In genomic region chr2:138215958-138216357, GRCh38 we compare ENCODE assay signal across 7 cellular contexts.
"Had no signal": no experiment of that assay in that cellular context is flagged by ENCODE, and none has a peak within 500 bp of the region (broad histone marks: within the 10 kb centered on the region; RNA-seq: fewer than 3 reads in every experiment).

No MANE protein-coding gene starts in this region.

- H2AFZ ChIP-seq: GM23248 had no signal

- DNase-seq: GM23248, H9, HCEC 1CT, IMR-90, KBM-7 had no signal

- H3K4me2 ChIP-seq: KMS-11 had no signal

- H3K9me3 Mint-ChIP-seq: H9 had no signal

- H3K27ac Mint-ChIP-seq: H9 had no signal

- H3K4me3 Mint-ChIP-seq: H9 had no signal

- H3K27ac ChIP-seq: GM23248, HL-60, KMS-11 had no signal

- H3K4me3 ChIP-seq: GM23248 had no signal
